19 cellular contexts compared by ENCODE assay signal in the genomic region with DNA sequence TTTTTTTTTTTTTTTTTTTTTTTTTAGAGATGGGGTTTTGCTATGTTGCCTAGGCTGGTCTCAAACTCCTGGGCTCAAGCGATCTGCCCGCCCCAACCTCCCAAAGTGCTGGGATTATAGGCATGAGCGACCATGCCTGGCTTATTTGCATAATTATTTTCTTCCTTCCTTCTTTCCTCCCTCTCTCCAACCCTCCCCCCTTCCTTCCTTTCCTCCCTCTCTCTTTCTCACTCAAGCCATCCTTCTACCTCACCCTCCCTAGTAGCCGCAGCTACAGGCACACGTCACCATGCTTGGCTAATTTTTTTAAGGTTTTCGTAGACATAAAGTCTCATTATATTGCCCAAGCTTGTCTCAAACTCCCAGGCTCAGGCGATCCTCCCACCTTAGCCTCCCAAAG.
DNase-seq lines count a peak whose midpoint lies in the region; FAIRE-seq and TF ChIP-seq lines count a peak whose summit lies in the region.
"Had no signal": no experiment of that assay in that cellular context is flagged by ENCODE, and none has a peak within 500 bp of the region (broad histone marks: within the 10 kb centered on the region; RNA-seq: fewer than 3 reads in every experiment).

No MANE protein-coding gene starts in this region.

- peaks cover 42% of the 10 kb centered on the region for H3K36me3 ChIP-seq in BLaER1
- H3K36me3 ChIP-seq in OCI-LY1 (ENCODE audit: insufficient read depth, low read length): peaks cover 19% of the 10 kb centered on the region
- H3K36me3 ChIP-seq: transverse colon had no signal

- peak; percentile 58 for FAIRE-seq in GM18507 (lab: Jason Lieb, UNC)
- FAIRE-seq: islet of Langerhans had no signal

- DNase-seq in GM18507 (ENCODE audit: extremely low spot score, insufficient read length, low read depth): no peak
- DNase-seq in left kidney (ENCODE audit: low read depth, low spot score): peak; percentile 5
- no peak for DNase-seq in GM13976 (ENCODE audit: low spot score)
- DNase-seq in activated CD4-positive, CD25-positive, alpha-beta regulatory T cell treated with anti-CD3 and anti-CD28 coated beads, Interleukin-2, amount 50 U/mL, for 72 hours: no peak
- DNase-seq in G401 (ENCODE audit: low spot score): no peak
- DNase-seq: activated naive CD4-positive, alpha-beta T cell treated with Interleukin-2 at 50 U/mL for 16 hours; C1 segment of cervical spinal cord; COR-L47; H9; KG1; midbrain; NCI-H1417 treated with DMSO at 0.1 percent for 48 hours; NCI-H2081 treated with DMSO at 0.1 percent for 48 hours; NCI-H774; SK-N-SH; transverse colon had no signal

- H3K4me2 ChIP-seq in BLaER1 (peak overlapping the region; percentile 64), OCI-LY1 (ENCODE audit: low read length) (no peak overlapping the region; the same call in 1 of the 2 replicates)
- H3K4me2 ChIP-seq: SK-N-SH had no signal

- H3K4me3 ChIP-seq in BLaER1 (no peak overlapping the region), OCI-LY1 (ENCODE audit: low read depth, low read length, poor library complexity, severe bottlenecking) (no peak overlapping the region)
- H3K4me3 ChIP-seq: transverse colon had no signal

- H3K9ac ChIP-seq in BLaER1 (no peak overlapping the region), OCI-LY1 (ENCODE audit: low read length) (no peak overlapping the region)
- H3K9ac ChIP-seq: SK-N-SH had no signal

- H3K27me3 ChIP-seq in BLaER1 (no peaks in the 10 kb centered on the region), OCI-LY1 (ENCODE audit: insufficient read depth, low read length) (no peaks in the 10 kb centered on the region)
- H3K27me3 ChIP-seq: transverse colon had no signal

- H3K4me1 ChIP-seq in BLaER1 (peaks cover 24% of the 10 kb centered on the region), OCI-LY1 (ENCODE audit: insufficient read depth, low read length, severe bottlenecking) (peaks cover 13% of the 10 kb centered on the region)
- H3K4me1 ChIP-seq: transverse colon had no signal

- in situ Hi-C loops in GM13976 (cut with MboI; ENCODE audit: low sequenced_read_pairs, unreplicated experiment): no loop called here
- in situ Hi-C loops in G401 (cut with HindIII; ENCODE audit: low sequenced_read_pairs): no loop called here

- no peak overlapping the region for H2AFZ ChIP-seq in OCI-LY1 (ENCODE audit: low read length)

- H3K9me3 ChIP-seq in BLaER1 (peaks cover 24% of the 10 kb centered on the region; the same call in 1 of the 2 replicates), OCI-LY1 (ENCODE audit: low read length) (no peaks in the 10 kb centered on the region)
- H3K9me3 ChIP-seq: SK-N-SH, transverse colon had no signal

- no peaks in the 10 kb centered on the region for H3F3A ChIP-seq in OCI-LY1 (ENCODE audit: insufficient read depth, low read length)

- peak overlapping the region; percentile 58; the same call in 1 of the 2 replicates for H3K27ac ChIP-seq in BLaER1
- peak overlapping the region; percentile 67 for H3K27ac ChIP-seq in OCI-LY1 (ENCODE audit: low read depth, low read length, poor library complexity, severe bottlenecking)
- H3K27ac ChIP-seq: transverse colon had no signal

- no peak for TF ChIP-seq CTCF in OCI-LY1 (IDR thresholded peaks at IDR 0.05; ENCODE audit: low read length)
- TF ChIP-seq CTCF in GM13976 (IDR thresholded peaks at IDR 0.05; ENCODE audit: borderline replicate concordance, control extremely low read depth, extremely low read depth, insufficient read depth, missing control alignments): no peak

- H4K20me1 ChIP-seq in BLaER1 (no peaks in the 10 kb centered on the region), OCI-LY1 (ENCODE audit: insufficient read depth, low read length) (no peaks in the 10 kb centered on the region)

- H3K79me2 ChIP-seq in OCI-LY1 (ENCODE audit: insufficient read depth, low read length): no peaks in the 10 kb centered on the region

- no peaks in the 10 kb centered on the region for H3K9me2 ChIP-seq in OCI-LY1 (ENCODE audit: low read depth, low read length)
- H3K9me2 ChIP-seq: SK-N-SH had no signal
